Comparison of ENCODE assay signal across 8 cellular contexts in genomic region chr17:2054740-2055493, GRCh38. TPM values are rescaled to one million over a fixed set of nuclear protein-coding genes. Genes with fewer than 3 reads are reported as not detected.
DNase-seq lines count a peak whose midpoint lies in the region; ATAC-seq lines count a peak whose summit lies in the region.

HIC1 (plus strand) TSS chr17:2055103; CDS start chr17:2056691, 1,588 bp downstream.

- peak within 1 kb of the TSS; percentile 81 for H3K4me3 ChIP-seq in GM08714 (ENCODE audit: low read length)

- POLR2A ChIA-PET in activated CD8-positive, alpha-beta memory T cell treated with anti-CD3 and anti-CD28 coated beads for 36 hours (lab: Charles Lee): interaction anchor here (0.6 to 3.2 kb wide), 12 partner anchors 14 to 328 kb away, joined by 3 to 20 read pairs (median 4); partner anchors contain the start of gene TSR1

- CTCF ChIA-PET in activated CD8-positive, alpha-beta memory T cell treated with anti-CD3 and anti-CD28 coated beads for 36 hours (lab: Charles Lee): interaction anchor here (0.6 to 7.4 kb wide), 35 partner anchors 13 to 281 kb away, joined by 3 to 115 read pairs (median 3); partner anchors contain the start of genes DPH1, OVCA2 and TSR1

- ATAC-seq in HG02870 (IDR thresholded peaks at IDR 0.05; ENCODE audit: unreplicated experiment) (peak; percentile 29), HG03457 (IDR thresholded peaks at IDR 0.05; ENCODE audit: unreplicated experiment) (no peak)

- DNase-seq in NCI-H82 treated with DMSO at 0.1 percent for 48 hours (lab: John Stamatoyannopoulos, UW; ENCODE audit: unreplicated experiment) (peak; percentile 30), medulla oblongata (ENCODE audit: extremely low spot score) (peak; percentile 69)
- peak; percentile 49 for DNase-seq in effector CD8-positive, alpha-beta T cell (lab: John Stamatoyannopoulos, UW)
- peak; percentile 46 for DNase-seq in stimulated activated CD8-positive, alpha-beta memory T cell treated with anti-CD3 and anti-CD28 coated beads, Interleukin-15, amount 100 ng/mL, for 1 hour (ENCODE audit: low read depth)

RNA-seq across cellular contexts. Expression of gene HIC1, which starts in this region (rescaled TPM):
- total RNA-seq in activated CD8-positive, alpha-beta memory T cell treated with anti-CD3 and anti-CD28 coated beads for 36 hours: 10 to 100 TPM; 57.1 to 58.7 TPM
